In the genomic region with DNA sequence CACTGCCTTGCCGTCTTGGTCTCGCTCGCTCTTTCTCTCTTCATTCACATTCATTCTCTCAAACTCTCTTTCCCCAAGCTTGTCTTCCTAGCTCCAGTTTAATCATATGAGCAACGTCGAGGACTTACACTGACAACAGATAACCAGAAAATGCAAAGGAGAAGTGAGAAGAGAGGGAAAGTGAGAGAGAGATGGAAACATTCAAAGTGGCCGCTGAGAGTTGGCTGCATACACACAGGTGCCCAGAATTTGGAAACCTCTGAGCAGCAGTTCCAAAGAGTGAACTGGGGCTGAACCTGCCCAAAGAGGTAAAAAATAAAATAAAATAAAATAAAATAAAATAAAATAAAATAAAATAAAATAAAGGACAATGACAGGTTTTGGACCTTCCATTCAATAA, we compare ENCODE assay signal across 26 cellular contexts.
"Had no signal": no experiment of that assay in that cellular context is flagged by ENCODE, and none has a peak within 500 bp of the region (broad histone marks: within the 10 kb centered on the region; RNA-seq: fewer than 3 reads in every experiment).

No MANE protein-coding gene starts in this region.

- H3K9me3 Mint-ChIP-seq: activated CD4-positive, alpha-beta T cell treated with anti-CD3 and anti-CD28 coated beads, Interleukin-2, amount 10 ng/mL, durations not matched to agents 7 days and 5 days; endodermal cell; neural crest cell had no signal

- H3K27ac ChIP-seq: esophagus squamous epithelium, gastrocnemius medialis, left lung, right lobe of liver, skin epidermis, thyroid gland, upper lobe of right lung, VCaP had no signal

- H3K27me3 ChIP-seq: esophagus squamous epithelium, gastrocnemius medialis, left lung, right lobe of liver, thyroid gland, upper lobe of right lung had no signal

- H3K9me3 ChIP-seq: esophagus squamous epithelium, gastrocnemius medialis, left lung, right lobe of liver, thyroid gland, upper lobe of right lung had no signal

- H3K4me1 ChIP-seq: right lobe of liver had no signal

- H3K36me3 ChIP-seq: gastrocnemius medialis, thyroid gland had no signal

- DNase-seq: activated CD4-positive, alpha-beta T cell treated with anti-CD3 and anti-CD28 coated beads, Interleukin-2, amount 10 ng/mL, durations not matched to agents 7 days and 5 days; activated CD4-positive, CD25-positive, alpha-beta regulatory T cell treated with anti-CD3 and anti-CD28 coated beads, Interleukin-2, amount 50 U/mL, for 72 hours; activated effector memory CD4-positive, alpha-beta T cell treated with anti-CD3 and anti-CD28 coated beads, Interleukin-2, amount 50 U/mL, for 16 hours; activated naive CD4-positive, alpha-beta T cell treated with anti-CD3 and anti-CD28 coated beads, Interleukin-2, amount 50 U/mL, for 16 hours; activated T-cell treated with anti-CD3 and anti-CD28 coated beads, Interleukin-2, amount 50 U/mL, for 48 hours; amygdala; cerebellar nuclear complex; cortex of kidney; endodermal cell; esophagus squamous epithelium; gastrocnemius medialis; hippocampal formation; kidney glomerular epithelial cell; left lung; naive thymus-derived CD4-positive, alpha-beta T cell; occipital lobe; posterior cingulate gyrus; right lobe of liver; stimulated activated CD4-positive, alpha-beta T cell treated with anti-CD3 and anti-CD28 coated beads, Interleukin-1b, Interleukin-23, amount 100 ng/mL, for 48 hours; T-helper 17 cell; thyroid gland; upper lobe of right lung had no signal

- H3K27ac Mint-ChIP-seq: activated CD4-positive, alpha-beta T cell treated with anti-CD3 and anti-CD28 coated beads, Interleukin-2, amount 10 ng/mL, durations not matched to agents 7 days and 5 days; endodermal cell had no signal

- ATAC-seq: gastrocnemius medialis; naive thymus-derived CD4-positive, alpha-beta T cell had no signal

- H3K4me3 ChIP-seq: esophagus squamous epithelium, gastrocnemius medialis, left lung, lung, right lobe of liver, skin epidermis, thyroid gland, upper lobe of right lung had no signal

- H3K27me3 Mint-ChIP-seq: activated CD4-positive, alpha-beta T cell treated with anti-CD3 and anti-CD28 coated beads, Interleukin-2, amount 10 ng/mL, durations not matched to agents 7 days and 5 days; naive thymus-derived CD4-positive, alpha-beta T cell; T-helper 17 cell had no signal

- H3K4me3 Mint-ChIP-seq: activated CD4-positive, alpha-beta T cell treated with anti-CD3 and anti-CD28 coated beads, Interleukin-2, amount 10 ng/mL, durations not matched to agents 7 days and 5 days; endodermal cell; neural crest cell; T-helper 17 cell had no signal
